Comparison of ENCODE assay signal across 28 cellular contexts in the genomic region with DNA sequence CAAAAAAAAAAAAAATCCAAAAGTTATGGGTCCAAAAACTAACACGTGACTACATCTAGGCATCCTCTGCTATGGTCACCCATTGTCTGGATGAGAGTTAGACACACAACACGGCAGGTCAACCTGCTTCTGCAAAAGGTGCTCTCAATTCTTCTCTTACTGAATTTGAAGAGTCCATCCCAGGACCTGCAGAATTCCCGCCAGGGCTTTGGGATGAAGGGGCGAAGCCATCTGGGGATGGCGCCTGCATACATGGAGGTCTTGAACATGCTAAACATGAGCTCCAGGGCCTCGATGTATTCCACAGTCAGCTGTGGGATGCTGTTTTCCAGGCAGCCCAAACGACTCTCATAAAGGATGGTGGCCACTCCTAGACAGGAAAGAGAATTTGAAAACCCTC. TPM values are rescaled to one million over a fixed set of nuclear protein-coding genes. Genes with fewer than 3 reads are reported as not detected.
"Had no signal": no experiment of that assay in that cellular context is flagged by ENCODE, and none has a peak within 500 bp of the region (broad histone marks: within the 10 kb centered on the region; RNA-seq: fewer than 3 reads in every experiment).

No MANE protein-coding gene starts in this region.

- H3K9me3 ChIP-seq: neutrophil, ovary, psoas muscle, stomach, thoracic aorta, thyroid gland, upper lobe of right lung, uterus had no signal

- H3K9ac ChIP-seq: parathyroid adenoma had no signal

- H3K4me2 ChIP-seq: smooth muscle cell had no signal

- DNase-seq: naive B cell; naive thymus-derived CD8-positive, alpha-beta T cell; nephron progenitor cell; nucleus accumbens; ovary; posterior cingulate gyrus; psoas muscle; right cardiac atrium; stimulated activated CD4-positive, alpha-beta T cell treated with anti-CD3 and anti-CD28 coated beads, Interleukin-15, amount 100 ng/mL, for 24 hours; stimulated activated CD4-positive, alpha-beta T cell treated with anti-CD3 and anti-CD28 coated beads, Interleukin-2, amount 100 ng/mL, for 24 hours; stimulated activated CD4-positive, alpha-beta T cell treated with anti-CD3 and anti-CD28 coated beads, Interleukin-2, amount 100 ng/mL, for 48 hours; stimulated activated CD4-positive, alpha-beta T cell treated with anti-CD3 and anti-CD28 coated beads, Interleukin-4, amount 100 ng/mL, for 24 hours; stimulated activated naive B cell treated with anti-CD40 and anti-IgM and Interleukin-4, amounts not matched to agents 10 μg/mL and 1 μg/mL and 100 μg/mL, for 72 hours; stimulated activated naive CD4-positive, alpha-beta T cell treated with Interleukin-2 at 50 U/mL for 16 hours; stomach; thyroid gland; trophoblast cell; upper lobe of right lung; uterus had no signal

- H2AFZ ChIP-seq: parathyroid adenoma had no signal

- H3K27ac ChIP-seq: neutrophil, ovary, parathyroid adenoma, psoas muscle, skin epidermis, stomach, thoracic aorta, thyroid gland, tibial nerve, upper lobe of right lung, uterus had no signal

- H3K4me1 ChIP-seq: parathyroid adenoma, psoas muscle, stomach, thyroid gland, tibial nerve, upper lobe of right lung, uterus had no signal

- H3K27me3 ChIP-seq: ovary, thyroid gland, tibial nerve, uterus had no signal

- H3K36me3 ChIP-seq: neutrophil, ovary, stomach, thoracic aorta, thyroid gland, tibial nerve, upper lobe of right lung, uterus had no signal

- H3K79me2 ChIP-seq: parathyroid adenoma had no signal

- ATAC-seq: naive thymus-derived CD8-positive, alpha-beta T cell; natural killer cell treated with Interleukin-12 subunit alpha and Interleukin-12 subunit beta and Interleukin-15 and Interleukin-18, amount 100 ng/mL, for 72 hours; psoas muscle; right cardiac atrium; sciatic nerve; stimulated activated effector memory CD8-positive, alpha-beta T cell treated with anti-CD3 and anti-CD28 coated beads, Interleukin-12 subunit alpha, Interleukin-12 subunit beta, amount 100 ng/mL, for 72 hours; stimulated activated naive B cell treated with anti-CD40 and anti-IgM and Interleukin-4, amounts not matched to agents 10 μg/mL and 1 μg/mL and 100 μg/mL, for 72 hours; upper lobe of right lung had no signal

- H3K4me3 ChIP-seq: ovary, psoas muscle, skin epidermis, smooth muscle cell, stomach, thoracic aorta, thyroid gland, tibial nerve, upper lobe of right lung, uterus had no signal

RNA-seq across cellular contexts. Expression of gene CYP27C1, which starts 19.1 kb away (rescaled TPM):
- total RNA-seq: naive thymus-derived CD8-positive, alpha-beta T cell; natural killer cell treated with Interleukin-12 subunit alpha and Interleukin-12 subunit beta and Interleukin-15 and Interleukin-18, amount 100 ng/mL, for 72 hours; upper lobe of right lung had no signal
- polyA plus RNA-seq: naive thymus-derived CD8-positive, alpha-beta T cell had no signal
